ENCODE assay signal across 25 cellular contexts in the genomic region with DNA sequence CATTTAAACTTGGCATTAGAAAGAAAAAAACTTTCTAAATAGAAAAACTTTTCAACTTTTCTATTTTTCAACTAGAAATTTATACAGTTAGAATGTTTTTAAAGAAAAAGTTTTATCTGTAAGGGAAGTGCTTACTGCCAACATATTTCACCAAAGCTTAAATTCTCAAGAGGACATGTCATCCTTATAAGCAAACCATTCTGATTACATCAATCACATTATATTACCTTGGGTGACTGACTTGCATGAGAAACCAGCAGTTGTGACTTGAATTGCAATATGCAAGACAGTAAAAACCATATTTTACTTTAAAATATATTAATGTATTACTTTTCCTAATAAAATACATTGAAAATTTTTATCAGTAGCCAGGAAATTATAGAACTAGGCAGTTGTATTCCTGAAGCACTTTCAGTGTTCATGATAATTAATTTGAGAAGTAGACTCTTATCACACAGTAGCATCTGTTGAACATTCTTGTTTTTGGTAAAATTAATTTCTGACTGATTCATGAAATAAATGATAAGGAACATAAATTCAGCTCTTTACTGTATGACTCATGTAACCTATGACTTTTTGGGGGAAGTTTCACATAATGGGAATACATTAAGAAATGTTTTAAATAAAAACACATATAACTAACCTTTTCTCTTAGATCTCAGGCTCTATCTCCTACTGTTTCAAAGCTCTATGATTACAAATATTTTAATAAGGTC.
DNase-seq lines count a peak whose midpoint lies in the region; ATAC-seq, FAIRE-seq and TF ChIP-seq lines count a peak whose summit lies in the region.
"Had no signal": no experiment of that assay in that cellular context is flagged by ENCODE, and none has a peak within 500 bp of the region (broad histone marks: within the 10 kb centered on the region; RNA-seq: fewer than 3 reads in every experiment).

No MANE protein-coding gene starts in this region.

- BruUV-seq in mammary epithelial cell (replicated peaks; lab: Mats Ljungman, UMichigan) = no TSS peak

- H3K4me1 ChIP-seq in mammary epithelial cell (ENCODE audit: insufficient read depth, low read length) = peaks cover 2% of the 10 kb centered on the region
- no peaks in the 10 kb centered on the region for H3K4me1 ChIP-seq in breast epithelium
- H3K4me1 ChIP-seq in astrocyte (ENCODE audit: insufficient read depth, low read length) = peaks cover 4% of the 10 kb centered on the region
- no peaks in the 10 kb centered on the region for H3K4me1 ChIP-seq in upper lobe of right lung
- H3K4me1 ChIP-seq: tibial artery had no signal

- H3K79me2 ChIP-seq in mammary epithelial cell (ENCODE audit: insufficient read depth, low read length) (no peaks in the 10 kb centered on the region), astrocyte (ENCODE audit: insufficient read depth, low read length) (no peaks in the 10 kb centered on the region)

- no peak overlapping the region for H3K4me3 ChIP-seq in mammary epithelial cell (replicated peaks in 1 of 3; ENCODE audit: insufficient read depth in 1 of 3, low read depth in 2 of 3, low read length in 3 of 3)
- no peak overlapping the region for H3K4me3 ChIP-seq in breast epithelium
- H3K4me3 ChIP-seq in astrocyte (ENCODE audit: insufficient read depth, low read depth, low read length) = no peak overlapping the region
- H3K4me3 ChIP-seq in foreskin fibroblast (ENCODE audit: low read depth in 1 of 2, low read length in 2 of 2) = no peak overlapping the region
- no peak overlapping the region for H3K4me3 ChIP-seq in upper lobe of right lung
- H3K4me3 ChIP-seq: tibial artery had no signal

- H3K36me3 Mint-ChIP-seq in astrocyte (ENCODE audit: low read depth, unreplicated experiment) = no peaks in the 10 kb centered on the region
- no peaks in the 10 kb centered on the region for H3K36me3 Mint-ChIP-seq in stimulated activated effector memory CD8-positive, alpha-beta T cell treated with anti-CD3 and anti-CD28 coated beads, Interleukin-12 subunit alpha, Interleukin-12 subunit beta, amount 100 ng/mL, for 72 hours
- H3K36me3 Mint-ChIP-seq: CD14-positive monocyte; memory B cell; stimulated activated memory B cell treated with anti-CD40 and anti-IgM and Interleukin-4, amounts not matched to agents 10 μg/mL and 1 μg/mL and 100 μg/mL, for 72 hours had no signal

- H4K20me1 ChIP-seq in mammary epithelial cell (ENCODE audit: insufficient read depth, low read length) (no peaks in the 10 kb centered on the region), astrocyte (ENCODE audit: insufficient read depth, low read length) (no peaks in the 10 kb centered on the region)

- no peak for TF ChIP-seq POLR2A in breast epithelium (IDR thresholded peaks at IDR 0.05)

- H3K4me3 Mint-ChIP-seq in astrocyte (ENCODE audit: unreplicated experiment) = no peak overlapping the region
- H3K4me3 Mint-ChIP-seq in stimulated activated effector memory CD8-positive, alpha-beta T cell treated with anti-CD3 and anti-CD28 coated beads, Interleukin-12 subunit alpha, Interleukin-12 subunit beta, amount 100 ng/mL, for 72 hours = no peak overlapping the region
- H3K4me3 Mint-ChIP-seq: activated naive CD8-positive, alpha-beta T cell treated with anti-CD3 and anti-CD28 coated beads, Interleukin-2, amount 50 U/mL, for 24 hours; activated T-cell treated with anti-CD3 and anti-CD28 coated beads, Interleukin-2, amount 50 U/mL, for 72 hours; CD14-positive monocyte; memory B cell; naive thymus-derived CD8-positive, alpha-beta T cell; stimulated activated memory B cell treated with anti-CD40 and anti-IgM and Interleukin-4, amounts not matched to agents 10 μg/mL and 1 μg/mL and 100 μg/mL, for 72 hours; T-helper 1 cell treated with Interleukin-12 subunit alpha and Interleukin-12 subunit beta and Interleukin-4 antibody, amounts not matched to agents 30 μg/mL and 1 μg/mL, for 36 hours had no signal

- DNase-seq in mammary epithelial cell (peak; percentile 6), breast epithelium (ENCODE audit: low spot score in 2 of 2) (no peak), astrocyte (ENCODE audit: low read depth) (peak; percentile 66), foreskin fibroblast (peak; percentile 24 to 42), cerebellar nuclear complex (lab: John Stamatoyannopoulos, UW) (no peak), upper lobe of right lung (no peak), globus pallidus (ENCODE audit: low spot score) (no peak)
- DNase-seq in stimulated activated effector memory CD8-positive, alpha-beta T cell treated with anti-CD3 and anti-CD28 coated beads, Interleukin-12 subunit alpha, Interleukin-12 subunit beta, amount 100 ng/mL, for 72 hours (ENCODE audit: low spot score in 2 of 2) = no peak
- DNase-seq: activated CD4-positive, CD25-positive, alpha-beta regulatory T cell; activated naive CD8-positive, alpha-beta T cell treated with anti-CD3 and anti-CD28 coated beads, Interleukin-2, amount 50 U/mL, for 24 hours; activated T-cell treated with anti-CD3 and anti-CD28 coated beads, Interleukin-2, amount 50 U/mL, for 72 hours; head of caudate nucleus; naive thymus-derived CD8-positive, alpha-beta T cell; NCI-H187 treated with DMSO at 0.1 percent for 48 hours; NCI-H510A treated with DMSO at 0.1 percent for 48 hours; SHP77 treated with DMSO at 0.1 percent for 48 hours; tibial artery had no signal

- no peak for TF ChIP-seq CTCF in mammary epithelial cell (conservative IDR thresholded peaks at IDR 0.05 in 1 of 2, IDR thresholded peaks at IDR 0.05 in 1 of 2; ENCODE audit: extremely low read depth in 1 of 2, insufficient read depth in 1 of 2, low read depth in 1 of 2, low read length in 2 of 2)
- no peak for TF ChIP-seq CTCF in breast epithelium (IDR thresholded peaks at IDR 0.05)
- TF ChIP-seq CTCF in astrocyte (IDR thresholded peaks at IDR 0.05; ENCODE audit: insufficient read depth, low read depth, low read length) = no peak
- no peak for TF ChIP-seq CTCF in foreskin fibroblast (IDR thresholded peaks at IDR 0.05; ENCODE audit: low read depth, low read length)
- no peak for TF ChIP-seq CTCF in upper lobe of right lung (IDR thresholded peaks at IDR 0.05)

- CTCF ChIA-PET in mammary epithelial cell (lab: Charles Lee; ENCODE audit: low non-redundant PET) = no interaction called here

- no peak overlapping the region for H3K4me2 ChIP-seq in mammary epithelial cell (ENCODE audit: insufficient read depth, low read depth, low read length)
- peak overlapping the region; percentile 28 for H3K4me2 ChIP-seq in astrocyte (ENCODE audit: low read length)

- H3K9me3 ChIP-seq in mammary epithelial cell (replicated peaks; ENCODE audit: insufficient read depth, low read length) (peaks cover 5% of the 10 kb centered on the region), breast epithelium (peaks cover 17% of the 10 kb centered on the region in 2 donors), astrocyte (ENCODE audit: insufficient read depth, low read depth, low read length) (peaks cover 10% of the 10 kb centered on the region), upper lobe of right lung (no peaks in the 10 kb centered on the region)

- H2AFZ ChIP-seq in mammary epithelial cell (ENCODE audit: low read depth, low read length) (no peak overlapping the region), astrocyte (ENCODE audit: low read depth, low read length) (no peak overlapping the region)

- H3K27me3 ChIP-seq in mammary epithelial cell (ENCODE audit: insufficient read depth, low read length) = no peaks in the 10 kb centered on the region
- no peaks in the 10 kb centered on the region for H3K27me3 ChIP-seq in breast epithelium
- no peaks in the 10 kb centered on the region for H3K27me3 ChIP-seq in astrocyte (ENCODE audit: insufficient read depth, low read length)
- no peaks in the 10 kb centered on the region for H3K27me3 ChIP-seq in upper lobe of right lung
- H3K27me3 ChIP-seq: tibial artery had no signal

- H3K9ac ChIP-seq in mammary epithelial cell (ENCODE audit: insufficient read depth, low read length) (no peak overlapping the region), astrocyte (ENCODE audit: low read length) (no peak overlapping the region)

- no peak overlapping the region for H3K27ac ChIP-seq in mammary epithelial cell (ENCODE audit: insufficient read depth, low read depth, low read length)
- no peak overlapping the region for H3K27ac ChIP-seq in breast epithelium
- H3K27ac ChIP-seq in astrocyte (ENCODE audit: low read depth, low read length) = peak overlapping the region; percentile 81
- H3K27ac ChIP-seq in upper lobe of right lung = no peak overlapping the region
- H3K27ac ChIP-seq: tibial artery had no signal

- peak; percentile 26 for FAIRE-seq in astrocyte (lab: Jason Lieb, UNC)
- FAIRE-seq: A204.1, endometrium had no signal

- no peaks in the 10 kb centered on the region for H3K27me3 Mint-ChIP-seq in astrocyte (ENCODE audit: low read depth, unreplicated experiment)
- H3K27me3 Mint-ChIP-seq: activated naive CD8-positive, alpha-beta T cell treated with anti-CD3 and anti-CD28 coated beads, Interleukin-2, amount 50 U/mL, for 24 hours; memory B cell; naive thymus-derived CD8-positive, alpha-beta T cell; progenitor cell of endocrine pancreas; stimulated activated memory B cell treated with anti-CD40 and anti-IgM and Interleukin-4, amounts not matched to agents 10 μg/mL and 1 μg/mL and 100 μg/mL, for 72 hours had no signal

- H3K4me1 Mint-ChIP-seq in astrocyte (ENCODE audit: low read depth, unreplicated experiment) = peaks cover 13% of the 10 kb centered on the region
- H3K4me1 Mint-ChIP-seq in stimulated activated effector memory CD8-positive, alpha-beta T cell treated with anti-CD3 and anti-CD28 coated beads, Interleukin-12 subunit alpha, Interleukin-12 subunit beta, amount 100 ng/mL, for 72 hours = no peaks in the 10 kb centered on the region
- H3K4me1 Mint-ChIP-seq: activated naive CD8-positive, alpha-beta T cell treated with anti-CD3 and anti-CD28 coated beads, Interleukin-2, amount 50 U/mL, for 24 hours; CD14-positive monocyte; memory B cell; naive thymus-derived CD8-positive, alpha-beta T cell; stimulated activated memory B cell treated with anti-CD40 and anti-IgM and Interleukin-4, amounts not matched to agents 10 μg/mL and 1 μg/mL and 100 μg/mL, for 72 hours had no signal

- intact Hi-C loops in mammary epithelial cell (cut with micrococcal nuclease) = no loop called here
- intact Hi-C loops in breast epithelium (cut with DNase I; ENCODE audit: low total_unique reads) = no loop called here
- intact Hi-C loops in upper lobe of right lung (cut with DNase I) = no loop called here

- H3K9me3 Mint-ChIP-seq in astrocyte (ENCODE audit: unreplicated experiment) = peaks cover 6% of the 10 kb centered on the region
- peaks cover 8% of the 10 kb centered on the region for H3K9me3 Mint-ChIP-seq in stimulated activated effector memory CD8-positive, alpha-beta T cell treated with anti-CD3 and anti-CD28 coated beads, Interleukin-12 subunit alpha, Interleukin-12 subunit beta, amount 100 ng/mL, for 72 hours

- H3K36me3 ChIP-seq in mammary epithelial cell (ENCODE audit: insufficient read depth, low read length) (no peaks in the 10 kb centered on the region), breast epithelium (no peaks in the 10 kb centered on the region), astrocyte (ENCODE audit: insufficient read depth, low read length) (no peaks in the 10 kb centered on the region), upper lobe of right lung (no peaks in the 10 kb centered on the region)
- H3K36me3 ChIP-seq: tibial artery had no signal

- dilution Hi-C loops in mammary epithelial cell (cut with HindIII; ENCODE audit: low sequenced_read_pairs) = no loop called here

- ATAC-seq in stimulated activated effector memory CD8-positive, alpha-beta T cell treated with anti-CD3 and anti-CD28 coated beads, Interleukin-12 subunit alpha, Interleukin-12 subunit beta, amount 100 ng/mL, for 72 hours = no peak
- ATAC-seq in upper lobe of right lung = no peak
- ATAC-seq: activated naive CD8-positive, alpha-beta T cell treated with anti-CD3 and anti-CD28 coated beads, Interleukin-2, amount 50 U/mL, for 24 hours; activated T-cell treated with anti-CD3 and anti-CD28 coated beads, Interleukin-2, amount 50 U/mL, for 72 hours; HCT116; naive thymus-derived CD8-positive, alpha-beta T cell; stimulated activated memory B cell treated with anti-CD40 and anti-IgM and Interleukin-4, amounts not matched to agents 10 μg/mL and 1 μg/mL and 100 μg/mL, for 72 hours had no signal

- H3K27ac Mint-ChIP-seq in astrocyte (ENCODE audit: unreplicated experiment) = no peak overlapping the region
- H3K27ac Mint-ChIP-seq in stimulated activated effector memory CD8-positive, alpha-beta T cell treated with anti-CD3 and anti-CD28 coated beads, Interleukin-12 subunit alpha, Interleukin-12 subunit beta, amount 100 ng/mL, for 72 hours = no peak overlapping the region
- H3K27ac Mint-ChIP-seq: activated naive CD8-positive, alpha-beta T cell treated with anti-CD3 and anti-CD28 coated beads, Interleukin-2, amount 50 U/mL, for 24 hours; activated T-cell treated with anti-CD3 and anti-CD28 coated beads, Interleukin-2, amount 50 U/mL, for 72 hours; CD14-positive monocyte; memory B cell; naive thymus-derived CD8-positive, alpha-beta T cell; progenitor cell of endocrine pancreas; stimulated activated memory B cell treated with anti-CD40 and anti-IgM and Interleukin-4, amounts not matched to agents 10 μg/mL and 1 μg/mL and 100 μg/mL, for 72 hours; T-helper 1 cell treated with Interleukin-12 subunit alpha and Interleukin-12 subunit beta and Interleukin-4 antibody, amounts not matched to agents 30 μg/mL and 1 μg/mL, for 36 hours had no signal

- in situ Hi-C loops in mammary epithelial cell (cut with MboI; ENCODE audit: low sequenced_read_pairs in 2 of 2) = no loop called here

Comparison
In these comparisons a context has a peak if more than half of its experiments do, and no peak if none do; other contexts are left out.
1. DNase-seq: peak in mammary epithelial cell (single experiment), astrocyte (single experiment) and foreskin fibroblast (2 of 2); none in breast epithelium (0 of 2), cerebellar nuclear complex (0 of 2), stimulated activated effector memory CD8-positive, alpha-beta T cell treated with anti-CD3 and anti-CD28 coated beads, Interleukin-12 subunit alpha, Interleukin-12 subunit beta, amount 100 ng/mL, for 72 hours (0 of 2), upper lobe of right lung (single experiment) and globus pallidus (single experiment).